17 cellular contexts compared by ENCODE assay signal in genomic region chr7:1259621-1260020, GRCh38. TPM values are rescaled to one million over a fixed set of nuclear protein-coding genes. Genes with fewer than 3 reads are reported as not detected.
A peak's percentile ranks its signal among the peaks of the same experiment; 100 is the strongest.
DNase-seq lines count a peak whose midpoint lies in the region; ATAC-seq and TF ChIP-seq lines count a peak whose summit lies in the region.
"Had no signal": no experiment of that assay in that cellular context is flagged by ENCODE, and none has a peak within 500 bp of the region (broad histone marks: within the 10 kb centered on the region; RNA-seq: fewer than 3 reads in every experiment).

No MANE protein-coding gene starts in this region.

- TF ChIP-seq CTCF in chondrocyte (IDR thresholded peaks at IDR 0.05) = no peak

- H3K9me3 Mint-ChIP-seq in chondrocyte (ENCODE audit: low read depth) = no peaks in the 10 kb centered on the region
- H3K9me3 Mint-ChIP-seq: CD4-positive, alpha-beta T cell had no signal

- no peak overlapping the region for H3K27ac ChIP-seq in aorta (ENCODE audit: low read depth in 1 of 2, low read length in 2 of 2)
- H3K27ac ChIP-seq: 22Rv1, A549, C4-2B had no signal

- no peaks in the 10 kb centered on the region for H3K36me3 ChIP-seq in aorta (ENCODE audit: control insufficient read depth in 1 of 2, insufficient read depth in 2 of 2, low read length in 1 of 2)
- H3K36me3 ChIP-seq: HAP-1 had no signal

- no peak overlapping the region for H3K27ac Mint-ChIP-seq in chondrocyte (ENCODE audit: unreplicated experiment)
- H3K27ac Mint-ChIP-seq: CD4-positive, alpha-beta T cell had no signal

- H3K4me1 ChIP-seq in aorta (ENCODE audit: control insufficient read depth in 1 of 2, insufficient read depth in 2 of 2, low read length in 2 of 2) = no peaks in the 10 kb centered on the region
- H3K4me1 ChIP-seq: A549, HAP-1 had no signal

- no peaks in the 10 kb centered on the region for H3K4me1 Mint-ChIP-seq in chondrocyte (ENCODE audit: low read depth)

- DNase-seq in activated naive CD4-positive, alpha-beta T cell treated with anti-CD3 and anti-CD28 coated beads, Interleukin-2, amount 50 U/mL, for 16 hours = peak; percentile 10
- DNase-seq in activated naive CD4-positive, alpha-beta T cell (lab: John Stamatoyannopoulos, UW) = no peak
- peak; percentile 85 for DNase-seq in chondrocyte (ENCODE audit: low spot score)
- DNase-seq in posterior vena cava (ENCODE audit: low spot score) = peak; percentile 70
- DNase-seq in aorta = peak; percentile 32 to 55
- DNase-seq in OCI-M2 (lab: John Stamatoyannopoulos, UW; ENCODE audit: unreplicated experiment) = no peak
- DNase-seq in LoVo (ENCODE audit: low spot score) = no peak
- DNase-seq: AML-193; Caco-2; CD4-positive, alpha-beta T cell had no signal

- no peaks in the 10 kb centered on the region for H3K36me3 Mint-ChIP-seq in chondrocyte (ENCODE audit: low read depth)

- H3K27me3 Mint-ChIP-seq in chondrocyte (ENCODE audit: low read depth) = peaks cover 29% of the 10 kb centered on the region

- no peaks in the 10 kb centered on the region for H3K9me3 ChIP-seq in aorta (ENCODE audit: control insufficient read depth, low read length)
- H3K9me3 ChIP-seq: A549, Caco-2, HAP-1 had no signal

- intact Hi-C loops in posterior vena cava (cut with DNase I) (no loop called here), aorta (cut with DNase I) (no loop called here)

- 66 to 70% methylated on average over 16 of the region's 16 CpGs for WGBS in aorta, 2 donors

- no peak overlapping the region for H3K4me3 ChIP-seq in aorta (ENCODE audit: low read length in 2 of 2)
- H3K4me3 ChIP-seq: A549, HAP-1 had no signal

- no peak for ATAC-seq in aorta (ENCODE audit: low FRiP score)
- ATAC-seq: HepG2 had no signal

- H3K4me3 Mint-ChIP-seq in chondrocyte (ENCODE audit: unreplicated experiment) = no peak overlapping the region
- H3K4me3 Mint-ChIP-seq: CD4-positive, alpha-beta T cell had no signal

- no peaks in the 10 kb centered on the region for H3K27me3 ChIP-seq in aorta (ENCODE audit: control insufficient read depth in 1 of 2, insufficient read depth in 2 of 2, low read length in 1 of 2)

RNA-seq across cellular contexts. Expression of gene UNCX, which starts 26.9 kb away (rescaled TPM):
- total RNA-seq in chondrocyte (not detected in 3 replicates), posterior vena cava (not detected), aorta (not detected)
- not detected for polyA plus RNA-seq in aorta
- total RNA-seq: Caco-2; CD4-positive, alpha-beta T cell; H1; HepG2 had no signal
- polyA plus RNA-seq: A549, BJ, H1, HepG2 had no signal

Comparison
In these comparisons a context has a peak if more than half of its experiments do, and no peak if none do; other contexts are left out.
1. DNase-seq: peak in activated naive CD4-positive, alpha-beta T cell treated with anti-CD3 and anti-CD28 coated beads, Interleukin-2, amount 50 U/mL, for 16 hours (single experiment), chondrocyte (single experiment), posterior vena cava (single experiment) and aorta (2 of 2); none in activated naive CD4-positive, alpha-beta T cell (0 of 4), OCI-M2 (single experiment) and LoVo (single experiment).